ENCODE assay signal across 8 cellular contexts in genomic region chr2:135875491-135876065, GRCh38. TPM values are rescaled to one million over a fixed set of nuclear protein-coding genes. Genes with fewer than 3 reads are reported as not detected.
DNase-seq lines count a peak whose midpoint lies in the region; FAIRE-seq and TF ChIP-seq lines count a peak whose summit lies in the region.

No MANE protein-coding gene starts in this region.

- no peak overlapping the region for H2BK20ac ChIP-seq in H9 (ENCODE audit: low read depth, low read length, poor library complexity, severe bottlenecking)

- H4K8ac ChIP-seq in H9 (replicated peaks; ENCODE audit: insufficient read length, low read depth, low read length) = no peak overlapping the region

- H3K4ac ChIP-seq in H9 (ENCODE audit: low read depth, low read length) = peak overlapping the region; percentile 2

- no peak overlapping the region for H4K5ac ChIP-seq in H9 (ENCODE audit: insufficient read length, low read depth, low read length)

- DNase-seq in H9 (peak; percentile 46), LoVo (ENCODE audit: low spot score) (peak; percentile 33), WERI-Rb-1 (peak; percentile 37), mammary epithelial cell (peak; percentile 54), kidney tubule cell (ENCODE audit: low spot score) (peak; percentile 55), D721Med (ENCODE audit: insufficient read length, low spot score) (no peak)
- DNase-seq in stimulated activated CD4-positive, alpha-beta T cell treated with anti-CD3 and anti-CD28 coated beads, Interleukin-2, amount 100 ng/mL, for 24 hours = peak; percentile 76 to 82

- no TSS peak for BruUV-seq in mammary epithelial cell (replicated peaks; lab: Mats Ljungman, UMichigan)

- peak overlapping the region; percentile 92 for H3K9ac ChIP-seq in H9 (ENCODE audit: extremely low read depth, insufficient read length, low read length)
- H3K9ac ChIP-seq in mammary epithelial cell (ENCODE audit: insufficient read depth, low read length) = peak overlapping the region; percentile 81

- peak overlapping the region; percentile 73 for H3K18ac ChIP-seq in H9 (ENCODE audit: insufficient read length, low read depth, low read length)

- H2BK15ac ChIP-seq in H9 (ENCODE audit: low read depth, low read length) = no peak overlapping the region

- no peak overlapping the region for H2AK5ac ChIP-seq in H9 (ENCODE audit: insufficient read length, low read length)

- in situ Hi-C loops in mammary epithelial cell (cut with MboI; ENCODE audit: low sequenced_read_pairs in 2 of 2) = no loop called here

- H4K91ac ChIP-seq in H9 (ENCODE audit: insufficient read length, low read depth, low read length) = no peak overlapping the region

- no peak overlapping the region for H2AFZ ChIP-seq in H9 (ENCODE audit: low read length)
- peak overlapping the region; percentile 90 for H2AFZ ChIP-seq in mammary epithelial cell (ENCODE audit: low read depth, low read length)

- H3K36me3 Mint-ChIP-seq in H9 (ENCODE audit: insufficient read depth in 1 of 3, low read depth in 3 of 3) = peaks cover 23 to 40% (median 39%) of the 10 kb centered on the region in 3 experiments

- peak; percentile 59 for TF ChIP-seq POLR2A in GM15510 (IDR thresholded peaks at IDR 0.05; ENCODE audit: borderline replicate concordance, extremely low read depth, insufficient read length)

- no peaks in the 10 kb centered on the region for H3K9me3 ChIP-seq in H9 (ENCODE audit: control insufficient read depth, low read depth, low read length)
- no peaks in the 10 kb centered on the region for H3K9me3 ChIP-seq in WERI-Rb-1 (ENCODE audit: severe bottlenecking)
- no peaks in the 10 kb centered on the region for H3K9me3 ChIP-seq in mammary epithelial cell (replicated peaks; ENCODE audit: insufficient read depth, low read length)

- no peak overlapping the region for H3T11ph ChIP-seq in H9 (ENCODE audit: low read length)

- no peaks in the 10 kb centered on the region for H4K20me1 ChIP-seq in H9 (ENCODE audit: control insufficient read depth, insufficient read depth, insufficient read length)
- no peaks in the 10 kb centered on the region for H4K20me1 ChIP-seq in mammary epithelial cell (ENCODE audit: insufficient read depth, low read length)

- peaks cover 16% of the 10 kb centered on the region; the same call in 1 of the 2 replicates for H3K79me2 ChIP-seq in H9 (ENCODE audit: insufficient read depth, low read length)
- peaks cover 32% of the 10 kb centered on the region for H3K79me2 ChIP-seq in mammary epithelial cell (ENCODE audit: insufficient read depth, low read length)

- H3K4me1 ChIP-seq in H9 (ENCODE audit: insufficient read depth, low read length) = no peaks in the 10 kb centered on the region
- peaks cover 10% of the 10 kb centered on the region for H3K4me1 ChIP-seq in mammary epithelial cell (ENCODE audit: insufficient read depth, low read length)

- no CpG with 5 or more reads among the region's 26 CpGs for WGBS in H9 (ENCODE audit: extremely low coverage, insufficient read length, low lambda C conversion rate)
- WGBS in mammary epithelial cell (ENCODE audit: low coverage, missing lambda C conversion rate) = 2% methylated on average over 21 of the region's 26 CpGs

- H3K27ac ChIP-seq in H9 (ENCODE audit: insufficient read length, low read depth, low read length) (no peak overlapping the region), WERI-Rb-1 (peak overlapping the region; percentile 86), mammary epithelial cell (ENCODE audit: insufficient read depth, low read depth, low read length) (peak overlapping the region; percentile 67)

- CTCF ChIA-PET in mammary epithelial cell (lab: Charles Lee; ENCODE audit: low non-redundant PET) = no interaction called here

- no peak overlapping the region for H3K56ac ChIP-seq in H9 (ENCODE audit: insufficient read length, low read depth, low read length)

- H3K79me1 ChIP-seq in H9 (ENCODE audit: insufficient read depth, low read depth, low read length, poor library complexity, severe bottlenecking) = peaks cover 7% of the 10 kb centered on the region

- H3K14ac ChIP-seq in H9 (ENCODE audit: insufficient read depth, low read length) = peak overlapping the region; percentile 94

- no peak overlapping the region for H2BK5ac ChIP-seq in H9 (ENCODE audit: insufficient read length, low read length)

- TF ChIP-seq CTCF in H9 (conservative IDR thresholded peaks at IDR 0.05) = no peak
- TF ChIP-seq CTCF in WERI-Rb-1 (IDR thresholded peaks at IDR 0.05; ENCODE audit: low read depth, low read length) = no peak
- no peak for TF ChIP-seq CTCF in mammary epithelial cell (conservative IDR thresholded peaks at IDR 0.05 in 1 of 2, IDR thresholded peaks at IDR 0.05 in 1 of 2; ENCODE audit: extremely low read depth in 1 of 2, insufficient read depth in 1 of 2, low read depth in 1 of 2, low read length in 2 of 2)
- TF ChIP-seq CTCF in D721Med (IDR thresholded peaks at IDR 0.05; ENCODE audit: insufficient read depth, missing control alignments) = no peak

- peaks cover 23 to 30% of the 10 kb centered on the region in 2 experiments for H3K4me1 Mint-ChIP-seq in H9

- H3K23ac ChIP-seq in H9 (ENCODE audit: insufficient read length, low read depth, low read length) = no peak overlapping the region

- H3K27ac Mint-ChIP-seq in H9 = peak overlapping the region; percentile 58 to 96 (median 92); a peak in 5 of 7 replicates

- FAIRE-seq in D721Med (lab: Jason Lieb, UNC) = no peak

- H3K27me3 Mint-ChIP-seq in H9 (ENCODE audit: low read depth) = no peaks in the 10 kb centered on the region

- H2BK12ac ChIP-seq in H9 (ENCODE audit: insufficient read length, low read depth, low read length) = no peak overlapping the region

- dilution Hi-C loops in mammary epithelial cell (cut with HindIII; ENCODE audit: low sequenced_read_pairs) = no loop called here

- H3K4me3 ChIP-seq in WERI-Rb-1 (ENCODE audit: low read depth, low read length) (peak overlapping the region; percentile 79), mammary epithelial cell (replicated peaks in 1 of 3; ENCODE audit: insufficient read depth in 1 of 3, low read depth in 2 of 3, low read length in 3 of 3) (peak overlapping the region; percentile 77 to 85 (median 83))

- no peak overlapping the region for H2BK120ac ChIP-seq in H9 (ENCODE audit: low read depth, low read length, poor library complexity, severe bottlenecking)

- H3K9me3 Mint-ChIP-seq in H9 = no peaks in the 10 kb centered on the region

- peak overlapping the region; percentile 85 to 90 for H3K4me3 Mint-ChIP-seq in H9

- H3K4me2 ChIP-seq in H9 (ENCODE audit: insufficient read depth, insufficient read length, low read length) (peak overlapping the region; percentile 55), mammary epithelial cell (ENCODE audit: insufficient read depth, low read depth, low read length) (peak overlapping the region; percentile 92)

- no peaks in the 10 kb centered on the region for H3K27me3 ChIP-seq in H9 (ENCODE audit: insufficient read depth, low read length)
- H3K27me3 ChIP-seq in WERI-Rb-1 (ENCODE audit: insufficient read depth, low read depth, severe bottlenecking) = no peaks in the 10 kb centered on the region
- no peaks in the 10 kb centered on the region for H3K27me3 ChIP-seq in mammary epithelial cell (ENCODE audit: insufficient read depth, low read length)

- intact Hi-C loops in mammary epithelial cell (cut with micrococcal nuclease) = no loop called here

- H3K36me3 ChIP-seq in WERI-Rb-1 (peaks cover 45% of the 10 kb centered on the region), mammary epithelial cell (ENCODE audit: insufficient read depth, low read length) (peaks cover 11% of the 10 kb centered on the region)

- peaks cover 10% of the 10 kb centered on the region for H3K23me2 ChIP-seq in H9 (ENCODE audit: insufficient read length, low read depth, low read length, poor library complexity, severe bottlenecking)

RNA-seq across cellular contexts. Expression of gene MCM6, which starts 0.7 kb away (rescaled TPM):
- total RNA-seq in H9 (2021) = 112 and 113 TPM in 2 replicates
- 10 to 100 TPM; 15.2 to 39.0 TPM for total RNA-seq in mammary epithelial cell
- 47.1 TPM for polyA plus RNA-seq in mammary epithelial cell
- polyA minus RNA-seq in mammary epithelial cell = 65.9 TPM

RNA-seq across cellular contexts. Expression of gene LCT, which starts 38.6 kb away (rescaled TPM):
- 0.04 TPM in 2 replicates for total RNA-seq in H9 (2021)
- total RNA-seq in mammary epithelial cell = not detected
- polyA plus RNA-seq in mammary epithelial cell = 0.01 TPM
- not detected for polyA minus RNA-seq in mammary epithelial cell
